ENCODE assay signal across 8 cellular contexts in genomic region chr11:36258730-36259360, GRCh38. TPM values are rescaled to one million over a fixed set of nuclear protein-coding genes. Genes with fewer than 3 reads are reported as not detected.
DNase-seq lines count a peak whose midpoint lies in the region; ATAC-seq and TF ChIP-seq lines count a peak whose summit lies in the region.

No MANE protein-coding gene starts in this region.

- peaks cover 5% of the 10 kb centered on the region; the same call in 1 of the 2 replicates for H3K4me1 Mint-ChIP-seq in WTC11
- peaks cover 11% of the 10 kb centered on the region for H3K4me1 Mint-ChIP-seq in osteocyte (ENCODE audit: unreplicated experiment)

- peak; percentile 36 for DNase-seq in AG04449 (ENCODE audit: low read depth, low spot score)
- DNase-seq in GM12865 (ENCODE audit: low read depth): peak; percentile 35
- DNase-seq in NCI-H2171 (lab: John Stamatoyannopoulos, UW): peak; percentile 69
- peak; percentile 74 for DNase-seq in WTC11 (ENCODE audit: low spot score)
- peak in 1 of 2 donors; percentile 57 for DNase-seq in foreskin keratinocyte
- DNase-seq in osteocyte (ENCODE audit: extremely low spot score, unreplicated experiment): peak; percentile 87
- no peak for DNase-seq in NK-92 treated with Interleukin-12 subunit alpha and Interleukin-12 subunit beta, amount 100 ng/mL, for 24 hours (lab: John Stamatoyannopoulos, UW)

- H3K27me3 ChIP-seq in foreskin keratinocyte: no peaks in the 10 kb centered on the region

- TF ChIP-seq CTCF in AG04449 (IDR thresholded peaks at IDR 0.05; ENCODE audit: insufficient read depth, low read length, missing control alignments) (peak; percentile 76), GM12865 (IDR thresholded peaks at IDR 0.05; ENCODE audit: insufficient read depth, low read depth, low read length, missing control alignments) (peak; percentile 50), WTC11 (IDR thresholded peaks at IDR 0.05) (0 out of 2 replicates have a peak, but pooled peaks have one; percentile 20), foreskin keratinocyte (conservative IDR thresholded peaks at IDR 0.05) (peak; percentile 88), osteocyte (IDR thresholded peaks at IDR 0.05) (peak; percentile 83)

- H3K9me3 Mint-ChIP-seq in WTC11: peaks cover 15% of the 10 kb centered on the region
- H3K9me3 Mint-ChIP-seq in osteocyte (ENCODE audit: unreplicated experiment): no peaks in the 10 kb centered on the region

- peaks cover 12% of the 10 kb centered on the region for H3K4me1 ChIP-seq in foreskin keratinocyte

- H3K4me3 Mint-ChIP-seq in WTC11 (no peak overlapping the region), osteocyte (ENCODE audit: unreplicated experiment) (no peak overlapping the region)

- peaks cover 5% of the 10 kb centered on the region; the same call in 1 of the 2 replicates for H3K36me3 Mint-ChIP-seq in WTC11
- H3K36me3 Mint-ChIP-seq in osteocyte (ENCODE audit: unreplicated experiment): no peaks in the 10 kb centered on the region

- H3K27ac ChIP-seq in foreskin keratinocyte: no peak overlapping the region

- H3K4me3 ChIP-seq in AG04449 (ENCODE audit: low read depth, low read length): no peak overlapping the region
- no peak overlapping the region for H3K4me3 ChIP-seq in GM12865 (ENCODE audit: low read depth, low read length)

- peak; percentile 93 for ATAC-seq in WTC11
- peak; percentile 84 for ATAC-seq in foreskin keratinocyte
- no peak for ATAC-seq in GM18873 (IDR thresholded peaks at IDR 0.05; ENCODE audit: low FRiP score, unreplicated experiment)

- H3K27ac Mint-ChIP-seq in WTC11 (no peak overlapping the region), osteocyte (ENCODE audit: unreplicated experiment) (no peak overlapping the region)

- CTCF ChIA-PET in AG04449 (lab: Yijun Ruan, JAX) (interaction anchor here (0.7 to 9.2 kb wide), 50 partner anchors 9 to 771 kb away, joined by 3 to 101 read pairs (median 4); no protein-coding TSS in a partner anchor), WTC11 (lab: Charles Lee) (interaction anchor here (0.5 to 5.9 kb wide), 59 partner anchors 9 to 771 kb away, joined by 3 to 110 read pairs (median 4); partner anchors contain the start of genes FJX1 and PAMR1)

- H3K27me3 Mint-ChIP-seq in WTC11 (ENCODE audit: low read depth): peaks cover 12% of the 10 kb centered on the region
- peaks cover 14% of the 10 kb centered on the region for H3K27me3 Mint-ChIP-seq in osteocyte (ENCODE audit: unreplicated experiment)

- POLR2A ChIA-PET in AG04449 (lab: Yijun Ruan, JAX) (interaction anchor here (0.7 kb wide), 1 partner anchor 26 kb away, joined by 3 read pairs; no protein-coding TSS in a partner anchor), WTC11 (lab: Charles Lee) (interaction anchor here (0.5 to 1.4 kb wide), 2 partner anchors 437 to 640 kb away, joined by 3 read pairs; no protein-coding TSS in a partner anchor)

TF ChIP-seq in WTC11, 78 proteins besides CTCF, POLR2A, EP300 and RAD21:
- TF ChIP-seq NR2C2 (CRISPR knock-in tag; IDR thresholded peaks at IDR 0.05) (no peak), ELF4 (CRISPR knock-in tag; IDR thresholded peaks at IDR 0.05; ENCODE audit: low read depth) (no peak), ZNF425 (CRISPR knock-in tag; conservative IDR thresholded peaks at IDR 0.05) (no peak), USF1 (CRISPR knock-in tag; IDR thresholded peaks at IDR 0.05) (no peak), JAZF1 (CRISPR knock-in tag; IDR thresholded peaks at IDR 0.05) (no peak), MAX (CRISPR knock-in tag; IDR thresholded peaks at IDR 0.05) (0 out of 2 replicates have a peak, but pooled peaks have one; percentile 45)

RNA-seq across cellular contexts. Expression of gene COMMD9, which starts 30.4 kb away (rescaled TPM):
- total RNA-seq in WTC11 (2021) (26.1 to 33.3 TPM (median 27.1 TPM) in 3 replicates), foreskin keratinocyte (51.1 and 62.8 TPM in 2 replicates), osteocyte (69.4 and 71.4 TPM in 2 replicates)
- 72.4 and 75.3 TPM in 2 replicates for polyA plus RNA-seq in foreskin keratinocyte

RNA-seq across cellular contexts. Expression of gene PRR5L, which starts 37.2 kb away (rescaled TPM):
- total RNA-seq in WTC11 (2021) (3.9 to 4.6 TPM (median 4.0 TPM) in 3 replicates), foreskin keratinocyte (39.0 and 39.9 TPM in 2 replicates), osteocyte (102 and 103 TPM in 2 replicates)
- polyA plus RNA-seq in foreskin keratinocyte: 24.2 and 25.0 TPM in 2 replicates

Comparison
In these comparisons a context has a peak if more than half of its experiments do, and no peak if none do; other contexts are left out.
1. CTCF ChIP-seq: peak in every context shown above with its lines; median percentile 88 in foreskin keratinocyte; 83 in osteocyte; 76 in AG04449; 50 in GM12865; 20 in WTC11.